Comparison of ENCODE assay signal across 20 cellular contexts in the genomic region with DNA sequence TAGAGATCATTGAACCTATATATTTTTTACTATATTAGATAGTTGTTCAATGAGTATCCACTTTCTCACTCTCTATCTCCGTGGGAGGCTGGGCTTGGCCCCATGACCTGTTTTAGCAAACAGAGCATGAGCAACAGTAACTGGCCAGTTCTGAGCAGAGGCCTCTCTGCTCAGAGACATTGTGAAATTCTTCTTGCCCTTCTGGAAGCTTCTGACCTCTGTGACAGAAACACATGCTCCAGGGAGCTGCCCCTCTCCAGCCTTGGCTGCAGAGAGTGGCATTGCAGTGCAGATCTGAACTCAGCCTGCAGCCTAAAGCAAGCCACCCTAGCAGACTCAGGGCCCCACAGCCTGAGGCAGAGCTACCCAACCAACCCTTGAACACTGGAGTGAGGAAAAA. TPM values are rescaled to one million over a fixed set of nuclear protein-coding genes. Genes with fewer than 3 reads are reported as not detected.
DNase-seq lines count a peak whose midpoint lies in the region; ATAC-seq, FAIRE-seq and TF ChIP-seq lines count a peak whose summit lies in the region.
"Had no signal": no experiment of that assay in that cellular context is flagged by ENCODE, and none has a peak within 500 bp of the region (broad histone marks: within the 10 kb centered on the region; RNA-seq: fewer than 3 reads in every experiment).

No MANE protein-coding gene starts in this region.

- no peak for FAIRE-seq in H1 (lab: Jason Lieb, UNC)
- FAIRE-seq in HepG2 (lab: Jason Lieb, UNC) = no peak

- H2AK5ac ChIP-seq in H1 (ENCODE audit: low read depth, low read length) = no peak overlapping the region

- no peak overlapping the region for H3K9ac ChIP-seq in H1 (replicated peaks in 1 of 4; ENCODE audit: extremely low read depth in 1 of 4, low read depth in 3 of 4, low read length in 3 of 4)
- H3K9ac ChIP-seq in HepG2 (ENCODE audit: insufficient read depth, low read depth, low read length) = no peak overlapping the region

- no peak overlapping the region for H3K4me3 ChIP-seq in H1 (ENCODE audit: extremely low read depth in 1 of 4, insufficient read depth in 2 of 4, low read depth in 3 of 4, low read length in 4 of 4)
- H3K4me3 ChIP-seq in HepG2 (replicated peaks in 1 of 3; ENCODE audit: insufficient read depth in 1 of 3, low read depth in 2 of 3, low read length in 3 of 3) = no peak overlapping the region
- H3K4me3 ChIP-seq in spleen = no peak overlapping the region
- no peak overlapping the region for H3K4me3 ChIP-seq in ascending aorta
- H3K4me3 ChIP-seq in SJCRH30 = no peak overlapping the region
- H3K4me3 ChIP-seq: testis had no signal

- H4K8ac ChIP-seq in H1 (ENCODE audit: extremely low read depth, insufficient read depth, low read length) = no peak overlapping the region

- H3K79me1 ChIP-seq in H1 (ENCODE audit: low read depth, low read length) = no peaks in the 10 kb centered on the region

- intact Hi-C loops in HepG2 (cut with micrococcal nuclease; ENCODE audit: unreplicated experiment) (no loop called here), spleen (cut with DNase I; ENCODE audit: low total_unique reads) (no loop called here), ascending aorta (cut with DNase I) (no loop called here)

- no peaks in the 10 kb centered on the region; the same call in 1 of the 2 replicates for H3K23me2 ChIP-seq in H1 (ENCODE audit: low read depth, low read length)

- CTCF ChIA-PET in H1 (lab: Charles Lee; ENCODE audit: partially characterized antibody) = interaction anchor here (0.8 to 3.8 kb wide), 11 partner anchors 12 to 238 kb away, joined by 3 to 15 read pairs (median 3); no protein-coding TSS in a partner anchor
- CTCF ChIA-PET in HepG2 (lab: Yijun Ruan, JAX; ENCODE audit: low intra/inter-chr PET ratio, low total read pairs) = no interaction called here

- in situ Hi-C loops in HepG2 (cut with HindIII; ENCODE audit: extremely low pct_ligation_motif_present, low pct_unique_long_range_greater_than_20kb) = no loop called here

- H2BK15ac ChIP-seq in H1 (ENCODE audit: low read length) = 0 out of 2 replicates have a peak overlapping the region, but pooled peaks have one; percentile 29

- H3K4me2 ChIP-seq in H1 (ENCODE audit: insufficient read depth in 1 of 2, low read depth in 2 of 2, low read length in 2 of 2) = no peak overlapping the region
- H3K4me2 ChIP-seq in HepG2 (ENCODE audit: low read depth, low read length) = no peak overlapping the region

- H3K18ac ChIP-seq in H1 (ENCODE audit: extremely low read depth, low read length) = 0 out of 2 replicates have a peak overlapping the region, but pooled peaks have one; percentile 36

- H4K5ac ChIP-seq in H1 (ENCODE audit: insufficient read length, low read depth, low read length) = no peak overlapping the region

- H3K4me1 ChIP-seq in H1 (replicated peaks in 1 of 4; ENCODE audit: control insufficient read depth in 3 of 4, insufficient read depth in 4 of 4, low read length in 3 of 4) = peaks cover 4 to 14% (median 6%) of the 10 kb centered on the region in 4 experiments; a peak in 6 of 7 replicates
- peaks cover 7% of the 10 kb centered on the region for H3K4me1 ChIP-seq in HepG2 (ENCODE audit: insufficient read depth, low read length)
- peaks cover 9 to 55% (median 29%) of the 10 kb centered on the region in 6 donors for H3K4me1 ChIP-seq in spleen
- peaks cover 0 to 5% of the 10 kb centered on the region in 2 donors for H3K4me1 ChIP-seq in ascending aorta
- H3K4me1 ChIP-seq in SJCRH30 = no peaks in the 10 kb centered on the region
- H3K4me1 ChIP-seq: testis had no signal

- TF ChIP-seq EP300 in H1 (IDR thresholded peaks at IDR 0.05; ENCODE audit: borderline replicate concordance in 1 of 2, low read depth in 2 of 2, low read length in 2 of 2) (no peak), HepG2 (IDR thresholded peaks at IDR 0.05; ENCODE audit: low read depth in 2 of 2, low read length in 2 of 2) (no peak), HepG2 (CRISPR knock-in tag; IDR thresholded peaks at IDR 0.05; ENCODE audit: borderline replicate concordance) (no peak)

- no peak overlapping the region for H3K14ac ChIP-seq in H1 (ENCODE audit: insufficient read length)

- H3K27ac ChIP-seq in H1 (ENCODE audit: low read depth, low read length) = no peak overlapping the region
- no peak overlapping the region for H3K27ac ChIP-seq in HepG2 (ENCODE audit: extremely low read length, insufficient read depth, low read length)
- no peak overlapping the region for H3K27ac ChIP-seq in spleen
- H3K27ac ChIP-seq in ascending aorta = no peak overlapping the region
- H3K27ac ChIP-seq in SJCRH30 = no peak overlapping the region
- H3K27ac ChIP-seq: testis had no signal

- DNase-seq in LHCN-M2 (ENCODE audit: low read depth) = peak; percentile 20
- peak in 1 of 2 experiments; percentile 42 for DNase-seq in H1 (ENCODE audit: low read depth in 1 of 2, low spot score in 2 of 2)
- DNase-seq in HepG2 (ENCODE audit: low spot score) = peak; percentile 30
- no peak for DNase-seq in spleen
- no peak for DNase-seq in ascending aorta (ENCODE audit: low spot score in 2 of 2)
- no peak for DNase-seq in NCI-H1105 (lab: John Stamatoyannopoulos, UW)
- no peak for DNase-seq in SJCRH30
- DNase-seq: activated CD4-positive, alpha-beta memory T cell treated with anti-CD3 and anti-CD28 coated beads, Interleukin-2, amount 10 ng/mL, durations not matched to agents 7 days and 5 days; activated naive CD4-positive, alpha-beta T cell treated with Interleukin-2 at 50 U/mL for 16 hours; AML-193; DND-41; Karpas-422; kidney glomerular epithelial cell; midbrain; NCI-H1417 treated with DMSO at 0.1 percent for 48 hours; NCI-H526 treated with DMSO at 0.1 percent for 48 hours; T-helper 2 cell; testis had no signal

- WGBS in H1 (ENCODE audit: extremely low coverage in 1 of 2, insufficient coverage in 1 of 2, insufficient read length in 1 of 2, insufficient replicate concordance in 2 of 2, low coverage in 1 of 2, low lambda C conversion rate in 2 of 2, missing lambda C conversion rate in 1 of 2), 2 experiments = 82% methylated on average over 1 of the region's 1 CpG; no CpG with 5 or more reads in 1 of the 2 experiments
- 0% methylated on average over 1 of the region's 1 CpG for WGBS in HepG2 (ENCODE audit: low lambda C conversion rate)
- 66 to 86% (median 79%) methylated on average over 1 of the region's 1 CpG for WGBS in spleen, 5 donors

- TF ChIP-seq CTCF in H1 (IDR thresholded peaks at IDR 0.05; ENCODE audit: control extremely low read depth in 1 of 3, insufficient read depth in 1 of 3, low read depth in 1 of 3, low read length in 3 of 3) (no peak), HepG2 (CRISPR knock-in tag; IDR thresholded peaks at IDR 0.05) (no peak), spleen (IDR thresholded peaks at IDR 0.05 in 8 of 11, conservative IDR thresholded peaks at IDR 0.05 in 3 of 11) (peak in 6 of 11 experiments; percentile 8 to 29 (median 16)), ascending aorta (IDR thresholded peaks at IDR 0.05) (no peak)

- H2AFZ ChIP-seq in H1 (ENCODE audit: low read length) (no peak overlapping the region), HepG2 (ENCODE audit: low read length) (no peak overlapping the region)

- POLR2A ChIA-PET in H1 (lab: Charles Lee; ENCODE audit: partially characterized antibody) (interaction anchor here (0.7 to 6.3 kb wide), 4 partner anchors 13 to 130 kb away, joined by 3 to 64 read pairs (median 3); no protein-coding TSS in a partner anchor), HepG2 (lab: Yijun Ruan, JAX) (no interaction called here)

- H3K56ac ChIP-seq in H1 (replicated peaks; ENCODE audit: insufficient read length, low read depth, low read length) = no peak overlapping the region

- no peaks in the 10 kb centered on the region for H3K79me2 ChIP-seq in H1 (ENCODE audit: control insufficient read depth in 1 of 2, insufficient read depth in 2 of 2, low read length in 2 of 2)
- H3K79me2 ChIP-seq in HepG2 (ENCODE audit: insufficient read depth, low read length) = no peaks in the 10 kb centered on the region

- H3K36me3 ChIP-seq in H1 (ENCODE audit: control insufficient read depth in 2 of 4, insufficient read depth in 4 of 4, low read length in 3 of 4) (no peaks in the 10 kb centered on the region), HepG2 (replicated peaks in 1 of 2; ENCODE audit: control insufficient read depth in 1 of 2, insufficient read depth in 2 of 2, low read length in 2 of 2) (no peaks in the 10 kb centered on the region), spleen (no peaks in the 10 kb centered on the region), ascending aorta (no peaks in the 10 kb centered on the region), SJCRH30 (no peaks in the 10 kb centered on the region)

- H2BK12ac ChIP-seq in H1 (ENCODE audit: low read depth, low read length) = no peak overlapping the region

- H3K4ac ChIP-seq in H1 (replicated peaks; ENCODE audit: insufficient read length, low read depth, low read length) = no peak overlapping the region

- no peaks in the 10 kb centered on the region for H4K20me1 ChIP-seq in H1 (replicated peaks in 1 of 2; ENCODE audit: control insufficient read depth in 1 of 2, insufficient read depth in 2 of 2, low read length in 2 of 2)
- no peaks in the 10 kb centered on the region for H4K20me1 ChIP-seq in HepG2 (ENCODE audit: insufficient read depth, low read length)

- no peaks in the 10 kb centered on the region for H3K27me3 ChIP-seq in H1 (replicated peaks in 1 of 4; ENCODE audit: control insufficient read depth in 3 of 4, extremely low read depth in 1 of 4, insufficient read depth in 3 of 4, low read length in 3 of 4)
- no peaks in the 10 kb centered on the region; a peak in 2 of 5 replicates for H3K27me3 ChIP-seq in HepG2 (ENCODE audit: control insufficient read depth in 1 of 2, insufficient read depth in 2 of 2, low read length in 2 of 2)
- no peaks in the 10 kb centered on the region for H3K27me3 ChIP-seq in spleen (replicated peaks in 1 of 7)
- no peaks in the 10 kb centered on the region for H3K27me3 ChIP-seq in ascending aorta
- H3K27me3 ChIP-seq in SJCRH30 = no peaks in the 10 kb centered on the region
- H3K27me3 ChIP-seq: testis had no signal

- no peak overlapping the region for H2BK20ac ChIP-seq in H1 (ENCODE audit: low read length)

- peak; percentile 71 for ATAC-seq in HepG2
- ATAC-seq: WTC11 had no signal

- H3K23ac ChIP-seq in H1 (ENCODE audit: insufficient read length) = no peak overlapping the region

- BruUV-seq in HepG2 (replicated peaks; lab: Mats Ljungman, UMichigan) = no TSS peak

- H3K9me3 ChIP-seq in H1 (ENCODE audit: insufficient read depth in 2 of 2, low read depth in 1 of 2, low read length in 1 of 2) = no peaks in the 10 kb centered on the region
- no peaks in the 10 kb centered on the region for H3K9me3 ChIP-seq in HepG2 (ENCODE audit: low read length)
- no peaks in the 10 kb centered on the region for H3K9me3 ChIP-seq in spleen
- no peaks in the 10 kb centered on the region for H3K9me3 ChIP-seq in ascending aorta
- no peaks in the 10 kb centered on the region; the same call in 1 of the 2 replicates for H3K9me3 ChIP-seq in SJCRH30 (replicated peaks)
- H3K9me3 ChIP-seq: testis had no signal

- H4K91ac ChIP-seq in H1 (replicated peaks; ENCODE audit: insufficient read length, low read length) = no peak overlapping the region

- no peak for TF ChIP-seq RAD21 in H1 (IDR thresholded peaks at IDR 0.05 in 1 of 2, conservative IDR thresholded peaks at IDR 0.05 in 1 of 2; ENCODE audit: low read depth in 2 of 2, low read length in 2 of 2)
- no peak for TF ChIP-seq RAD21 in HepG2 (CRISPR knock-in tag; IDR thresholded peaks at IDR 0.05)

- TF ChIP-seq POLR2A in H1 (IDR thresholded peaks at IDR 0.05; ENCODE audit: control extremely low read depth in 1 of 2, low read depth in 2 of 2, low read length in 2 of 2) (no peak), HepG2 (IDR thresholded peaks at IDR 0.05; ENCODE audit: insufficient read depth in 1 of 2, low read depth in 2 of 2, low read length in 2 of 2) (no peak), spleen (IDR thresholded peaks at IDR 0.05) (no peak)

- no peak overlapping the region for H2BK120ac ChIP-seq in H1 (replicated peaks; ENCODE audit: low read depth, low read length)

- H2BK5ac ChIP-seq in H1 (ENCODE audit: low read depth, low read length) = no peak overlapping the region

RNA-seq across cellular contexts. Expression of a gene that starts 20.5 kb away (rescaled TPM):
- not detected in 2 replicates for total RNA-seq in LHCN-M2 (2014; rRNA removed)
- not detected for polyA plus RNA-seq in LHCN-M2 (2012)
- 0.17 TPM in 1 of 2 replicates, not detected in the other for total RNA-seq in H1 (2021; fragmentation: NEBNext Ultra II Directional; extraction: Animal tissue kit (Norgen Biotek cat#: 25700))
- polyA plus RNA-seq in H1 (2011; rRNA removed) = 0.06 and 0.08 TPM in 2 replicates
- polyA plus RNA-seq in H1 (2011; cell fraction: cytosol; rRNA removed) = 0.12 TPM
- not detected for polyA plus RNA-seq in H1 (2011; cell fraction: nucleus; rRNA removed)
- polyA plus RNA-seq in H1 (2012, experiment 1 of 2) = 0.16 to 0.32 TPM (median 0.16 TPM) in 3 of 4 replicates, not detected in the other
- not detected for polyA plus RNA-seq in H1 (2012, experiment 2 of 2)
- polyA plus RNA-seq in H1 (2013, experiment 1 of 2) = 0.08 TPM
- 0.11 TPM for polyA plus RNA-seq in H1 (2013, experiment 2 of 2)
- polyA minus RNA-seq in H1 (2011; rRNA and poly(A)+ RNA removed) = not detected in 2 replicates
- not detected for polyA minus RNA-seq in H1 (2011; cell fraction: cytosol; rRNA and poly(A)+ RNA removed)
- not detected for polyA minus RNA-seq in H1 (2011; cell fraction: nucleus; rRNA and poly(A)+ RNA removed)
- total RNA-seq in HepG2 (2016; rRNA removed; fragmentation: Illumina TruSeq; extraction: Trizol) = not detected in 2 replicates
- not detected in 2 replicates for total RNA-seq in HepG2 (2016; cell fraction: cytosol; rRNA removed; fragmentation: Illumina TruSeq; extraction: Trizol; ENCODE audit: low read depth)
- not detected in 2 replicates for total RNA-seq in HepG2 (2016; cell fraction: insoluble cytoplasmic fraction; rRNA removed; fragmentation: Illumina TruSeq; extraction: Trizol)
- total RNA-seq in HepG2 (2016; cell fraction: membrane; rRNA removed; fragmentation: Illumina TruSeq; extraction: Trizol) = not detected in 2 replicates
- not detected in 2 replicates for total RNA-seq in HepG2 (2016; cell fraction: nucleus; rRNA removed; fragmentation: Illumina TruSeq; extraction: Trizol)
- polyA plus RNA-seq in HepG2 (2011; rRNA removed) = not detected in 2 replicates
- not detected in 2 replicates for polyA plus RNA-seq in HepG2 (2011; cell fraction: cytosol; rRNA removed)
- polyA plus RNA-seq in HepG2 (2011; cell fraction: nucleus; rRNA removed) = not detected in 2 replicates
- polyA plus RNA-seq in HepG2 (2012) = not detected in 2 replicates
- not detected in 2 replicates for polyA plus RNA-seq in HepG2 (2016; cell fraction: cytosol; fragmentation: Illumina TruSeq; extraction: Trizol; ENCODE audit: low read depth)
- polyA plus RNA-seq in HepG2 (2016; cell fraction: insoluble cytoplasmic fraction; fragmentation: Illumina TruSeq; extraction: Trizol; ENCODE audit: low read depth) = not detected in 2 replicates
- polyA plus RNA-seq in HepG2 (2016; cell fraction: membrane; fragmentation: Illumina TruSeq; extraction: Trizol; ENCODE audit: low read depth) = not detected in 2 replicates
- polyA plus RNA-seq in HepG2 (2016; cell fraction: nucleus; fragmentation: Illumina TruSeq; extraction: Trizol; ENCODE audit: insufficient read depth, low read depth) = not detected in 2 replicates
- not detected in 2 replicates for polyA minus RNA-seq in HepG2 (2011; rRNA and poly(A)+ RNA removed; ENCODE audit: low replicate concordance)
- not detected in 2 replicates for polyA minus RNA-seq in HepG2 (2011; cell fraction: cytosol; rRNA and poly(A)+ RNA removed)
- not detected in 2 replicates for polyA minus RNA-seq in HepG2 (2011; cell fraction: nucleus; rRNA and poly(A)+ RNA removed)
- total RNA-seq in spleen = not detected
- polyA plus RNA-seq in spleen = under 1 TPM in 1 of 3 donors, not detected in 2; 0.13 TPM
- not detected for total RNA-seq in ascending aorta
- total RNA-seq in SJCRH30 (2014; rRNA removed; shearing (Covaris generic)) = not detected in 2 replicates
- total RNA-seq: activated CD4-positive, alpha-beta memory T cell treated with anti-CD3 and anti-CD28 coated beads, Interleukin-2, amount 10 ng/mL, durations not matched to agents 7 days and 5 days; SK-MEL-5; testis had no signal

Comparison
In these comparisons a context has a peak if more than half of its experiments do, and no peak if none do; other contexts are left out.
1. DNase-seq: peak in LHCN-M2 (single experiment) and HepG2 (single experiment); none in spleen (single experiment), ascending aorta (0 of 2), NCI-H1105 (single experiment) and SJCRH30 (0 of 2).
2. CTCF ChIP-seq: peak in spleen (6 of 11); none in H1 (0 of 3), HepG2 (single experiment) and ascending aorta (0 of 3).